10 cellular contexts compared by ENCODE assay signal in genomic region chr1:180213401-180214177, GRCh38. TPM values are rescaled to one million over a fixed set of nuclear protein-coding genes. Genes with fewer than 3 reads are reported as not detected.
DNase-seq lines count a peak whose midpoint lies in the region; ATAC-seq, FAIRE-seq and TF ChIP-seq lines count a peak whose summit lies in the region.
"Had no signal": no experiment of that assay in that cellular context is flagged by ENCODE, and none has a peak within 500 bp of the region (broad histone marks: within the 10 kb centered on the region; RNA-seq: fewer than 3 reads in every experiment).

No MANE protein-coding gene starts in this region.

- intact Hi-C loops in transverse colon (cut with DNase I; ENCODE audit: low total_unique reads), result no loop called here

- peak overlapping the region; percentile 47 for H3K4me3 Mint-ChIP-seq in T-helper 17 cell

- H3K9me3 ChIP-seq in T-helper 17 cell (ENCODE audit: control insufficient read depth, low read length, poor library complexity, severe bottlenecking), result no peaks in the 10 kb centered on the region
- no peaks in the 10 kb centered on the region for H3K9me3 ChIP-seq in transverse colon

- H3K4me3 ChIP-seq in transverse colon, result no peak overlapping the region

- DNase-seq in activated gamma-delta T cell treated with Interleukin-2 at 50 U/mL for 16 hours (peak; percentile 27), activated gamma-delta T cell (lab: John Stamatoyannopoulos, UW) (no peak), T-helper 17 cell (peak in 1 of 3 donors; percentile 31), globus pallidus (ENCODE audit: low spot score) (peak; percentile 31), transverse colon (peak; percentile 41), NCI-H2081 (lab: John Stamatoyannopoulos, UW) (no peak), D721Med (ENCODE audit: insufficient read length, low spot score) (no peak)
- DNase-seq: NCI-H1694 had no signal

- H3K27me3 ChIP-seq in transverse colon, result no peaks in the 10 kb centered on the region

- TF ChIP-seq CTCF in transverse colon (IDR thresholded peaks at IDR 0.05) (no peak), D721Med (IDR thresholded peaks at IDR 0.05; ENCODE audit: insufficient read depth, missing control alignments) (no peak)

- no peaks in the 10 kb centered on the region for H3K4me1 ChIP-seq in transverse colon

- ATAC-seq in T-helper 17 cell, result peak; percentile 78
- no peak for ATAC-seq in HG03565 (IDR thresholded peaks at IDR 0.05; ENCODE audit: unreplicated experiment)

- no peak for TF ChIP-seq EP300 in transverse colon (IDR thresholded peaks at IDR 0.05; ENCODE audit: low read depth)

- 72 to 77% methylated on average over 2 to 15 of the region's 15 CpGs for WGBS in transverse colon (ENCODE audit: low coverage in 1 of 2), 2 donors

- TF ChIP-seq POLR2A in transverse colon (IDR thresholded peaks at IDR 0.05), result no peak

- H3K27ac Mint-ChIP-seq in T-helper 17 cell, result peak overlapping the region; percentile 29

- no peak for FAIRE-seq in D721Med (lab: Jason Lieb, UNC)

- H3K4me1 Mint-ChIP-seq in T-helper 17 cell, result peaks cover 9% of the 10 kb centered on the region

- H3K27ac ChIP-seq in transverse colon, result no peak overlapping the region

- in situ Hi-C loops in transverse colon (cut with MboI; ENCODE audit: low pct_ligation_motif_present in 1 of 4, low pct_unique_long_range_greater_than_20kb in 1 of 4, low sequenced_read_pairs in 3 of 4), result no loop called here

- no peaks in the 10 kb centered on the region for H3K36me3 Mint-ChIP-seq in T-helper 17 cell (ENCODE audit: low read depth)

- H3K27me3 Mint-ChIP-seq in T-helper 17 cell, result peaks cover 7% of the 10 kb centered on the region

- no peaks in the 10 kb centered on the region for H3K36me3 ChIP-seq in transverse colon

RNA-seq across cellular contexts. Expression of gene LHX4, which starts 16.5 kb away (rescaled TPM):
- not detected for total RNA-seq in T-helper 17 cell
- 1 to 10 TPM in 1 of 4 donors, under 1 TPM in 1, not detected in 2; 0.48 to 1.2 TPM for total RNA-seq in transverse colon
- total RNA-seq: dermis microvascular lymphatic vessel endothelial cell had no signal

RNA-seq across cellular contexts. Expression of gene QSOX1, which starts 58.9 kb away (rescaled TPM):
- total RNA-seq in T-helper 17 cell (10 to 100 TPM; 22.0 to 25.0 TPM), transverse colon (100 to 1,000 TPM; 109 to 124 (median 119) TPM)

Comparison
In these comparisons a context has a peak if more than half of its experiments do, and no peak if none do; other contexts are left out.
1. DNase-seq: peak in activated gamma-delta T cell treated with Interleukin-2 at 50 U/mL for 16 hours (single experiment), globus pallidus (single experiment) and transverse colon (single experiment); none in activated gamma-delta T cell (single experiment), NCI-H2081 (0 of 2) and D721Med (single experiment).
2. RNA of gene QSOX1, which starts 58.9 kb away (total RNA-seq): 109 to 124 TPM in transverse colon; 22.0 to 25.0 TPM in T-helper 17 cell; every median in the first group is over 4 times any median in the second.